6 cellular contexts compared by ENCODE assay signal in genomic region chr7:69489533-69489932, GRCh38.
"Had no signal": no experiment of that assay in that cellular context is flagged by ENCODE, and none has a peak within 500 bp of the region (broad histone marks: within the 10 kb centered on the region; RNA-seq: fewer than 3 reads in every experiment).

No MANE protein-coding gene starts in this region.

- FAIRE-seq: HTR-8/SVneo, K562 had no signal

- DNase-seq: IMR-90, KBM-7, KG1 had no signal

- ATAC-seq: K562 had no signal

- H3K27ac ChIP-seq: HL-60 had no signal

- H3K4me3 ChIP-seq: K562 had no signal
